In genomic region chr4:168632246-168632832, GRCh38 we compare ENCODE assay signal across 8 cellular contexts.
A peak's percentile ranks its signal among the peaks of the same experiment; 100 is the strongest.
DNase-seq lines count a peak whose midpoint lies in the region; TF ChIP-seq lines count a peak whose summit lies in the region.

No MANE protein-coding gene starts in this region.

- TF ChIP-seq POLR2A in lower leg skin (IDR thresholded peaks at IDR 0.05), result no peak
- no peak for TF ChIP-seq POLR2A in testis (IDR thresholded peaks at IDR 0.05)

- H3K27me3 ChIP-seq in testis, result no peaks in the 10 kb centered on the region

- H3K4me3 ChIP-seq in choroid plexus epithelial cell (ENCODE audit: low read depth, low read length) (peak overlapping the region; percentile 69), lower leg skin (ENCODE audit: low read depth, poor library complexity, severe bottlenecking) (peak overlapping the region; percentile 30), testis (peak overlapping the region; percentile 36 to 61)

- intact Hi-C loops in lower leg skin (cut with DNase I; ENCODE audit: low total_unique reads) (no loop called here), testis (cut with DNase I; ENCODE audit: low total_unique reads) (no loop called here)

- no peaks in the 10 kb centered on the region for H3K36me3 ChIP-seq in testis (ENCODE audit: low read depth, missing control alignments)

- no peaks in the 10 kb centered on the region for H3K4me1 ChIP-seq in testis

- 15 to 19% methylated on average over 8 of the region's 8 CpGs for WGBS in lower leg skin, 2 donors
- 8 to 10% methylated on average over 8 of the region's 8 CpGs for WGBS in testis, 2 donors

- peak overlapping the region in 1 of 2 donors; percentile 26 for H3K27ac ChIP-seq in testis

- no peaks in the 10 kb centered on the region for H3K9me3 ChIP-seq in testis

- DNase-seq in DMS53 (lab: John Stamatoyannopoulos, UW) (peak; percentile 27), DMS53 treated with DMSO at 0.1 percent for 48 hours (lab: John Stamatoyannopoulos, UW; ENCODE audit: unreplicated experiment) (no peak), choroid plexus epithelial cell (ENCODE audit: low read depth) (no peak), lower leg skin (ENCODE audit: low spot score in 2 of 2) (no peak), testis (no peak), HCEC 1CT (no peak)
- no peak for DNase-seq in activated effector memory CD4-positive, alpha-beta T cell treated with anti-CD3 and anti-CD28 coated beads, Interleukin-2, amount 50 U/mL, for 16 hours
- no peak for DNase-seq in NK-92 treated with Interleukin-12 subunit alpha and Interleukin-12 subunit beta, amount 100 ng/mL, for 24 hours (lab: John Stamatoyannopoulos, UW)

- no peak for TF ChIP-seq CTCF in choroid plexus epithelial cell (conservative IDR thresholded peaks at IDR 0.05; ENCODE audit: low read depth, low read length)
- TF ChIP-seq CTCF in lower leg skin (IDR thresholded peaks at IDR 0.05), result no peak
- no peak for TF ChIP-seq CTCF in testis (IDR thresholded peaks at IDR 0.05)
